ENCODE assay signal across 16 cellular contexts in the genomic region with DNA sequence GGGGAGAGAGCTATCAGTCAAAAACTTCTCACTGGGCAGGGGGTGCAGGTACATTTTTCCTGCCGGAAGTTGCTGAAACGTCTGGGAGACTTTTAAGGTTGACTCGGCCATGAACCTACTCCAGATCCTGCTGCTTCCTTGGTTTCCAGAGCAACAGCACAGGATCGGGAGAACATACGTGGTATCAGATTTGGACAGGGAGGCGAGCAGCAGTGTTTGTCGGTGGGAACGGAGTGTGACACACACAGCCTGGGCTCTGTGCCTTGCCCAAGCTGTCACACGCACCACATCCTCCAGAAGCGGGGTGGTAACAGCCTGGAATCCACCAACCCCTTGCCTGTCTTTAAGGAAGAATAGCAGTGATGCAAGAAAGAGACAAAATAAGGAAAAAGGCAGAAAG.
"Had no signal": no experiment of that assay in that cellular context is flagged by ENCODE, and none has a peak within 500 bp of the region (broad histone marks: within the 10 kb centered on the region; RNA-seq: fewer than 3 reads in every experiment).

No MANE protein-coding gene starts in this region.

- H3K9me3 Mint-ChIP-seq: activated naive CD8-positive, alpha-beta T cell treated with anti-CD3 and anti-CD28 coated beads for 36 hours; activated T-cell treated with anti-CD3 and anti-CD28 coated beads, Interleukin-2, amount 50 U/mL, for 4 hours; natural killer cell had no signal

- H3K27ac Mint-ChIP-seq: activated CD8-positive, alpha-beta memory T cell treated with anti-CD3 and anti-CD28 coated beads, Interleukin-2, amount 10 ng/mL, durations not matched to agents 7 days and 5 days; activated naive CD8-positive, alpha-beta T cell treated with anti-CD3 and anti-CD28 coated beads for 36 hours; natural killer cell had no signal

- ATAC-seq: activated CD8-positive, alpha-beta memory T cell treated with anti-CD3 and anti-CD28 coated beads, Interleukin-2, amount 10 ng/mL, durations not matched to agents 7 days and 5 days; activated T-cell treated with anti-CD3 and anti-CD28 coated beads, Interleukin-2, amount 50 U/mL, for 4 hours; gastroesophageal sphincter; natural killer cell; stimulated activated naive CD8-positive, alpha-beta T cell treated with anti-CD3 and anti-CD28 coated beads, Interleukin-15, Interleukin-2, amounts not matched to agents 100 U/mL and 50 U/mL, for 24 hours had no signal

- H3K36me3 ChIP-seq: gastroesophageal sphincter, SJSA1, thyroid gland had no signal

- H3K9me3 ChIP-seq: gastroesophageal sphincter, SJSA1, thyroid gland had no signal

- H3K4me1 Mint-ChIP-seq: activated CD8-positive, alpha-beta memory T cell treated with anti-CD3 and anti-CD28 coated beads, Interleukin-2, amount 10 ng/mL, durations not matched to agents 7 days and 5 days; activated naive CD8-positive, alpha-beta T cell treated with anti-CD3 and anti-CD28 coated beads for 36 hours; natural killer cell had no signal

- H3K4me3 Mint-ChIP-seq: activated CD8-positive, alpha-beta memory T cell treated with anti-CD3 and anti-CD28 coated beads, Interleukin-2, amount 10 ng/mL, durations not matched to agents 7 days and 5 days; activated naive CD8-positive, alpha-beta T cell treated with anti-CD3 and anti-CD28 coated beads for 36 hours; activated T-cell treated with anti-CD3 and anti-CD28 coated beads, Interleukin-2, amount 50 U/mL, for 4 hours; natural killer cell had no signal

- H3K27ac ChIP-seq: gastroesophageal sphincter, SJSA1, thyroid gland had no signal

- DNase-seq: activated CD4-positive, alpha-beta T cell treated with anti-CD3 and anti-CD28 coated beads for 1 hour; activated CD4-positive, alpha-beta T cell treated with anti-CD3 and anti-CD28 coated beads, Interleukin-2, amount 50 U/mL, for 48 hours; activated CD8-positive, alpha-beta memory T cell treated with anti-CD3 and anti-CD28 coated beads, Interleukin-2, amount 10 ng/mL, durations not matched to agents 7 days and 5 days; activated effector memory CD4-positive, alpha-beta T cell treated with anti-CD3 and anti-CD28 coated beads, Interleukin-2, amount 50 U/mL, for 16 hours; activated naive CD8-positive, alpha-beta T cell treated with anti-CD3 and anti-CD28 coated beads for 36 hours; activated T-cell treated with anti-CD3 and anti-CD28 coated beads, Interleukin-2, amount 50 U/mL, for 4 hours; effector CD4-positive, alpha-beta T cell; kidney glomerular epithelial cell; natural killer cell; stimulated activated CD4-positive, alpha-beta T cell treated with anti-CD3 and anti-CD28 coated beads, Interleukin-4, amount 100 ng/mL, for 1 hour; stimulated activated CD8-positive, alpha-beta memory T cell treated with anti-CD3 and anti-CD28 coated beads, Interleukin-4, amount 100 ng/mL, for 48 hours; stimulated activated naive CD8-positive, alpha-beta T cell treated with anti-CD3 and anti-CD28 coated beads, Interleukin-15, Interleukin-2, amounts not matched to agents 100 U/mL and 50 U/mL, for 24 hours; T-helper 9 cell; thyroid gland had no signal

- H3K27me3 ChIP-seq: gastroesophageal sphincter, SJSA1, thyroid gland had no signal

- H3K4me3 ChIP-seq: gastroesophageal sphincter, SJSA1, thyroid gland had no signal
